Comparison of ENCODE assay signal across 1 cellular context in the genomic region with DNA sequence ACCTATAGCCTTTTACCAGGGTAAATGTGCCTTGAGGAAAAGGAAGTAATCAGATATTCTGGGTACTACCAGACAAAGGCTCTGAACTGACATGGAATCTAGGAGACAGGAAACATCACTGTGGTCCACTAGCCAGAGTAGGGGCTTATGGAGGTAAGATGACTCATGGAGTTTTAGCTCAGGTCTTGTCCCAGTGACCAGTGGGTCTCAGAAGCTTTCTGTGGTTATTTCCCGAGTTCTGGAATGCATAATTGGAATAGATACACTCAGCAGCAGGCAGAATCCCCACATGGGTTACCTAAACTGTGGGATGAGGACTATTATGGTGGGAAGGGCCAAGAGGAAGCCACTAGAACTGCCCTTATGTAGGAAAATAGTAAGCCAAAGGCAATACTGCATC.
TF ChIP-seq lines count a peak whose summit lies in the region.

No MANE protein-coding gene starts in this region.

TF ChIP-seq in IMR-90, 13 proteins besides CTCF, POLR2A, EP300 and RAD21 (continued from another document):
- TF ChIP-seq RCOR1 (IDR thresholded peaks at IDR 0.05; ENCODE audit: insufficient replicate concordance, low read length) = no peak
- no peak for TF ChIP-seq MAFK (IDR thresholded peaks at IDR 0.05; ENCODE audit: low read depth, low read length)
- TF ChIP-seq, protein P1, sequence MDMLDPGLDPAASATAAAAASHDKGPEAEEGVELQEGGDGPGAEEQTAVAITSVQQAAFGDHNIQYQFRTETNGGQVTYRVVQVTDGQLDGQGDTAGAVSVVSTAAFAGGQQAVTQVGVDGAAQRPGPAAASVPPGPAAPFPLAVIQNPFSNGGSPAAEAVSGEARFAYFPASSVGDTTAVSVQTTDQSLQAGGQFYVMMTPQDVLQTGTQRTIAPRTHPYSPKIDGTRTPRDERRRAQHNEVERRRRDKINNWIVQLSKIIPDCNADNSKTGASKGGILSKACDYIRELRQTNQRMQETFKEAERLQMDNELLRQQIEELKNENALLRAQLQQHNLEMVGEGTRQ (IDR thresholded peaks at IDR 0.05; ENCODE audit: low read depth, low read length) = no peak
- no peak for TF ChIP-seq BHLHE40 (IDR thresholded peaks at IDR 0.05; ENCODE audit: low read depth, low read length)
